Comparison of ENCODE assay signal across 16 cellular contexts in genomic region chr6:25960689-25961088, GRCh38. TPM values are rescaled to one million over a fixed set of nuclear protein-coding genes. Genes with fewer than 3 reads are reported as not detected.
DNase-seq lines count a peak whose midpoint lies in the region; ATAC-seq and TF ChIP-seq lines count a peak whose summit lies in the region.
"Had no signal": no experiment of that assay in that cellular context is flagged by ENCODE, and none has a peak within 500 bp of the region (broad histone marks: within the 10 kb centered on the region; RNA-seq: fewer than 3 reads in every experiment).

No MANE protein-coding gene starts in this region.

- H3K27me3 ChIP-seq in KMS-11 (ENCODE audit: insufficient read depth, low read depth) (no peaks in the 10 kb centered on the region), ascending aorta (no peaks in the 10 kb centered on the region), ovary (no peaks in the 10 kb centered on the region)
- H3K27me3 ChIP-seq: spleen had no signal

- H3K9ac ChIP-seq in KMS-11, result no peak overlapping the region

- intact Hi-C loops in ascending aorta (cut with DNase I) (loop anchor here (5.0 kb wide), 1 partner anchor 38 kb away; no protein-coding TSS in a partner anchor), ovary (cut with DNase I) (no loop called here)

- H3K36me3 ChIP-seq in KMS-11 (ENCODE audit: insufficient read depth) (no peaks in the 10 kb centered on the region), ascending aorta (peaks cover 3 to 10% of the 10 kb centered on the region in 2 donors), ovary (no peaks in the 10 kb centered on the region)

- H3K9me3 ChIP-seq in ascending aorta (no peaks in the 10 kb centered on the region), ovary (no peaks in the 10 kb centered on the region)
- H3K9me3 ChIP-seq: spleen had no signal

- H3K79me2 ChIP-seq in KMS-11 (ENCODE audit: insufficient read depth, low read depth), result peaks cover 10% of the 10 kb centered on the region; the same call in 1 of the 2 replicates

- no peak for TF ChIP-seq CTCF in KMS-11 (conservative IDR thresholded peaks at IDR 0.05; ENCODE audit: low read depth, low read length)
- no peak for TF ChIP-seq CTCF in ascending aorta (IDR thresholded peaks at IDR 0.05)
- TF ChIP-seq CTCF in ovary (IDR thresholded peaks at IDR 0.05), result no peak

- DNase-seq in activated CD4-positive, alpha-beta T cell treated with anti-CD3 and anti-CD28 coated beads for 48 hours, result peak; percentile 72
- no peak for DNase-seq in ascending aorta (ENCODE audit: low spot score in 2 of 2)
- peak; percentile 43 to 60 for DNase-seq in stimulated activated CD4-positive, alpha-beta T cell treated with anti-CD3 and anti-CD28 coated beads, Interleukin-2, amount 100 ng/mL, for 48 hours
- no peak for DNase-seq in ovary
- DNase-seq in NCI-H446 treated with DMSO at 0.1 percent for 48 hours (lab: John Stamatoyannopoulos, UW), result no peak
- DNase-seq: GF-D8, H7, occipital lobe, RPMI8226, spleen had no signal

- H4K20me1 ChIP-seq in KMS-11 (ENCODE audit: insufficient read depth), result no peaks in the 10 kb centered on the region

- H3K27ac ChIP-seq in KMS-11 (no peak overlapping the region), ascending aorta (peak overlapping the region; percentile 9 to 98), ovary (no peak overlapping the region)
- H3K27ac ChIP-seq: HL-60 had no signal

- H3K4me1 ChIP-seq in KMS-11 (ENCODE audit: low read depth, poor library complexity, severe bottlenecking) (peaks cover 52% of the 10 kb centered on the region), ascending aorta (peaks cover 0 to 19% of the 10 kb centered on the region in 2 donors), ovary (ENCODE audit: insufficient read depth) (peaks cover 4% of the 10 kb centered on the region)

- no peak for ATAC-seq in HG02981 (IDR thresholded peaks at IDR 0.05; ENCODE audit: unreplicated experiment)

- H3K4me2 ChIP-seq in KMS-11, result 0 out of 2 replicates have a peak overlapping the region, but pooled peaks have one; percentile 96

- 78 to 84% (median 79%) methylated on average over 1 of the region's 1 CpG for WGBS in ovary, 3 donors

- H2AFZ ChIP-seq in KMS-11 (ENCODE audit: low read depth), result no peak overlapping the region

- H3K4me3 ChIP-seq in KMS-11 (IDR thresholded peaks at IDR 0.05; ENCODE audit: insufficient read depth, low read depth, low read length) (no peak overlapping the region), ascending aorta (no peak overlapping the region), ovary (no peak overlapping the region)
- H3K4me3 ChIP-seq: lung had no signal

- no peak for TF ChIP-seq POLR2A in ovary (IDR thresholded peaks at IDR 0.05)

- no peak for TF ChIP-seq EP300 in ovary (IDR thresholded peaks at IDR 0.05)

RNA-seq across cellular contexts. Expression of gene TRIM38, which starts 1.9 kb away (rescaled TPM):
- 7.6 TPM for total RNA-seq in ascending aorta
- 1 to 10 TPM; 4.6 to 8.3 (median 6.4) TPM for total RNA-seq in ovary
- polyA plus RNA-seq in ovary, result 10 to 100 TPM in 1 of 2 donors, 1 to 10 TPM in 1; 3.8 to 10.3 TPM

RNA-seq across cellular contexts. Expression of gene SLC17A2, which starts 30.2 kb away (rescaled TPM):
- total RNA-seq in ascending aorta (not detected), ovary (not detected)
- polyA plus RNA-seq in ovary, result not detected
- total RNA-seq: chondrocyte, H7, lung, NCI-H460, occipital lobe, spleen had no signal
- polyA plus RNA-seq: lung, spleen had no signal

Comparison
In these comparisons a context has a peak if more than half of its experiments do, and no peak if none do; other contexts are left out.
1. H3K27ac ChIP-seq: peak in ascending aorta (2 of 2); none in KMS-11 (single experiment) and ovary (0 of 2).
2. DNase-seq: peak in activated CD4-positive, alpha-beta T cell treated with anti-CD3 and anti-CD28 coated beads for 48 hours (single experiment) and stimulated activated CD4-positive, alpha-beta T cell treated with anti-CD3 and anti-CD28 coated beads, Interleukin-2, amount 100 ng/mL, for 48 hours (2 of 2); none in ascending aorta (0 of 2), ovary (0 of 5) and NCI-H446 treated with DMSO at 0.1 percent for 48 hours (single experiment).